In genomic region chr7:108367946-108368345, GRCh38 we compare ENCODE assay signal across 16 cellular contexts.
"Had no signal": no experiment of that assay in that cellular context is flagged by ENCODE, and none has a peak within 500 bp of the region (broad histone marks: within the 10 kb centered on the region; RNA-seq: fewer than 3 reads in every experiment).

No MANE protein-coding gene starts in this region.

- H3K4me1 ChIP-seq: colonic mucosa, gastrocnemius medialis, neural progenitor cell, parathyroid adenoma, right atrium auricular region, thyroid gland, uterus had no signal

- H3K9me3 ChIP-seq: colonic mucosa, gastrocnemius medialis, thyroid gland, uterus had no signal

- H3K27me3 ChIP-seq: colonic mucosa, gastrocnemius medialis, neural progenitor cell, right atrium auricular region, thyroid gland, uterus had no signal

- DNase-seq: activated CD4-positive, alpha-beta T cell treated with anti-CD3 and anti-CD28 coated beads for 36 hours; activated CD8-positive, alpha-beta memory T cell treated with anti-CD3 and anti-CD28 coated beads, Interleukin-2, amount 50 U/mL, for 4 hours; activated CD8-positive, alpha-beta T cell treated with anti-CD3 and anti-CD28 coated beads for 36 hours; activated T-cell treated with anti-CD3 and anti-CD28 coated beads, Interleukin-2, amount 50 U/mL, for 72 hours; aorta; colonic mucosa; effector CD8-positive, alpha-beta T cell; gastrocnemius medialis; T1000; thyroid gland; uterus; WERI-Rb-1 had no signal

- H3K9ac ChIP-seq: neural progenitor cell, parathyroid adenoma had no signal

- ATAC-seq: activated CD4-positive, alpha-beta T cell treated with anti-CD3 and anti-CD28 coated beads for 36 hours; activated CD8-positive, alpha-beta T cell treated with anti-CD3 and anti-CD28 coated beads for 36 hours; activated T-cell treated with anti-CD3 and anti-CD28 coated beads, Interleukin-2, amount 50 U/mL, for 72 hours; gastrocnemius medialis had no signal

- H3K79me2 ChIP-seq: parathyroid adenoma had no signal

- H3K27ac ChIP-seq: colonic mucosa, gastrocnemius medialis, neural progenitor cell, parathyroid adenoma, right atrium auricular region, thyroid gland, uterus, WERI-Rb-1 had no signal

- H3K36me3 ChIP-seq: colonic mucosa, gastrocnemius medialis, neural progenitor cell, right atrium auricular region, thyroid gland, uterus, WERI-Rb-1 had no signal

- H2AFZ ChIP-seq: neural progenitor cell, parathyroid adenoma had no signal

- H3K4me3 ChIP-seq: colonic mucosa, gastrocnemius medialis, neural progenitor cell, right atrium auricular region, smooth muscle cell, thyroid gland, uterus had no signal
